ENCODE assay signal across 9 cellular contexts in genomic region chr12:8780389-8780788, GRCh38. TPM values are rescaled to one million over a fixed set of nuclear protein-coding genes. Genes with fewer than 3 reads are reported as not detected.
DNase-seq lines count a peak whose midpoint lies in the region; ATAC-seq, FAIRE-seq and TF ChIP-seq lines count a peak whose summit lies in the region.
"Had no signal": no experiment of that assay in that cellular context is flagged by ENCODE, and none has a peak within 500 bp of the region (broad histone marks: within the 10 kb centered on the region; RNA-seq: fewer than 3 reads in every experiment).

No MANE protein-coding gene starts in this region.

- H3K4me3 Mint-ChIP-seq in endodermal cell (no peak overlapping the region), T-cell (no peak overlapping the region)

- no peaks in the 10 kb centered on the region for H3K9me3 ChIP-seq in endodermal cell (ENCODE audit: control insufficient read depth, low read length)
- H3K9me3 ChIP-seq in pancreas, result no peaks in the 10 kb centered on the region

- no peaks in the 10 kb centered on the region for H3K9me3 Mint-ChIP-seq in endodermal cell
- no peaks in the 10 kb centered on the region for H3K9me3 Mint-ChIP-seq in T-cell

- H3K27me3 ChIP-seq in endodermal cell (ENCODE audit: control insufficient read depth, insufficient read depth, low read length, poor library complexity, severe bottlenecking) (no peaks in the 10 kb centered on the region), pancreas (no peaks in the 10 kb centered on the region)

- CTCF ChIA-PET in T-cell (lab: Charles Lee), result no interaction called here

- no peak for TF ChIP-seq POLR2A in GM12891 (IDR thresholded peaks at IDR 0.05; ENCODE audit: low read depth, low read length)

- peak in 3 of 4 donors; percentile 41 to 61 (median 51) for ATAC-seq in pancreas
- no peak for ATAC-seq in T-cell (replicated peaks in 1 of 4)
- ATAC-seq in GM21737 (IDR thresholded peaks at IDR 0.05; ENCODE audit: unreplicated experiment), result no peak

- H3K9ac ChIP-seq in endodermal cell (ENCODE audit: extremely low read depth, low read length, poor library complexity, severe bottlenecking), result no peak overlapping the region

- H3K27ac ChIP-seq in endodermal cell (ENCODE audit: low read depth, low read length) (no peak overlapping the region), pancreas (no peak overlapping the region)

- peaks cover 33% of the 10 kb centered on the region for H3K36me3 Mint-ChIP-seq in endodermal cell (ENCODE audit: low read depth)
- peaks cover 19% of the 10 kb centered on the region for H3K36me3 Mint-ChIP-seq in T-cell

- H3K27ac Mint-ChIP-seq in endodermal cell (peak overlapping the region; percentile 16), T-cell (no peak overlapping the region)

- H3K4me1 Mint-ChIP-seq in endodermal cell, result peaks cover 34% of the 10 kb centered on the region
- H3K4me1 Mint-ChIP-seq in T-cell, result no peaks in the 10 kb centered on the region

- no peak overlapping the region for H3K4me3 ChIP-seq in endodermal cell (ENCODE audit: low read length)
- H3K4me3 ChIP-seq in pancreas, result no peak overlapping the region

- TF ChIP-seq CTCF in endodermal cell (conservative IDR thresholded peaks at IDR 0.05) (peak; percentile 94), pancreas (IDR thresholded peaks at IDR 0.05) (no peak)

- DNase-seq in GM04504 (ENCODE audit: low read depth) (peak; percentile 9), NCI-H2227 (lab: John Stamatoyannopoulos, UW; ENCODE audit: unreplicated experiment) (peak; percentile 19), endodermal cell (peak; percentile 70), pancreas (no peak), GM12891 (ENCODE audit: insufficient read length, low spot score) (no peak), T-cell (no peak), COR-L47 (lab: John Stamatoyannopoulos, UW) (no peak)
- DNase-seq: central memory CD4-positive, alpha-beta T cell had no signal

- H3K4me1 ChIP-seq in endodermal cell (ENCODE audit: control insufficient read depth, insufficient read depth, low read length), result no peaks in the 10 kb centered on the region
- H3K4me1 ChIP-seq in pancreas, result peaks cover 0 to 4% (median 4%) of the 10 kb centered on the region in 3 donors

- intact Hi-C loops in pancreas (cut with DNase I), result no loop called here

- H3K27me3 Mint-ChIP-seq in endodermal cell (ENCODE audit: insufficient read depth) (no peaks in the 10 kb centered on the region), T-cell (no peaks in the 10 kb centered on the region)

- 78 to 100% methylated on average over 1 of the region's 1 CpG for WGBS in endodermal cell (ENCODE audit: insufficient coverage in 1 of 2, insufficient read length in 1 of 2), 2 experiments
- 77 to 80% methylated on average over 1 of the region's 1 CpG for WGBS in pancreas, 2 donors

- POLR2A ChIA-PET in T-cell (lab: Charles Lee), result no interaction called here

- H3K36me3 ChIP-seq in endodermal cell (ENCODE audit: control insufficient read depth, insufficient read depth, low read length) (peaks cover 54% of the 10 kb centered on the region), pancreas (no peaks in the 10 kb centered on the region)

- no peak for FAIRE-seq in pancreas (lab: Jason Lieb, UNC)
- no peak for FAIRE-seq in GM12891 (lab: Jason Lieb, UNC)

TF ChIP-seq in GM12891, 5 proteins besides CTCF, POLR2A, EP300 and RAD21:
- TF ChIP-seq POU2F2 (IDR thresholded peaks at IDR 0.05; ENCODE audit: low read depth, low read length), result no peak
- TF ChIP-seq POLR2AphosphoS5 (IDR thresholded peaks at IDR 0.05; ENCODE audit: low read depth, low read length), result no peak
- TF ChIP-seq PAX5 (IDR thresholded peaks at IDR 0.05; ENCODE audit: insufficient read depth, low read length, severe bottlenecking), result no peak
- no peak for TF ChIP-seq TAF1 (IDR thresholded peaks at IDR 0.05; ENCODE audit: low read depth, low read length)
- TF ChIP-seq SPI1 (IDR thresholded peaks at IDR 0.05; ENCODE audit: low read depth, low read length), result no peak

RNA-seq across cellular contexts. Expression of gene A2ML1, which starts 42.0 kb away (rescaled TPM):
- total RNA-seq in endodermal cell (10 to 100 TPM in 1 of 2 donors, 1 to 10 TPM in 1; 7.1 to 11.6 TPM), pancreas (not detected), T-cell (not detected)
- 1.2 TPM for polyA plus RNA-seq in endodermal cell (2013, experiment 1 of 2)
- 1.1 TPM for polyA plus RNA-seq in endodermal cell (2013, experiment 2 of 2)
- under 1 TPM; 0.05 to 0.08 TPM for polyA plus RNA-seq in pancreas
- not detected for polyA plus RNA-seq in GM12891 (2012; ENCODE audit: low read depth, missing spikeins)

Comparison
In these comparisons a context has a peak if more than half of its experiments do, and no peak if none do; other contexts are left out.
1. DNase-seq: peak in GM04504 (single experiment), NCI-H2227 (single experiment) and endodermal cell (single experiment); none in pancreas (0 of 6), GM12891 (single experiment), T-cell (0 of 34) and COR-L47 (single experiment).
2. ATAC-seq: peak in pancreas (3 of 4); none in T-cell (0 of 4) and GM21737 (single experiment).
3. RNA of gene A2ML1, which starts 42.0 kb away (total RNA-seq): 7.1 to 11.6 TPM in endodermal cell; not detected in pancreas and not detected in T-cell; every median in the first group is over 4 times any median in the second.